1 cellular context compared by ENCODE assay signal in the genomic region with DNA sequence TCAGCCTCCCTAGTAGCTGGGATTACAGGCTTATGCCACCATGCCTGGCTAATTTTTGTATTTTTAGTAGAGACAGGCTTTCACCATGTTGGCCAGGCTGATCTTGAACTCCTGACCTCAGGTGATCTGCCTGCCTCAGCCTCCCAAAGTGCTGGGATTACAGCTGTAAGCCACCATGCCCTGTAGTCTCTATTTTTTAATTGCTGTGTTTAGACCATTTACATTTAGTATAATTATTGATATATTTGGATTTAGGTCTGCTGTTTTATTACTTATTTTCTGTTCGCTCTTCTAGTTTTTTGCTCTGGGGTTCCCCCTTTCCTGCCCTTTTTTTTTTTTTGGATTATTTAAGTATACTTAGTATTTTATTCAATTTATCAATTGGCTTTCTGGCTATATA. TPM values are rescaled to one million over a fixed set of nuclear protein-coding genes. Genes with fewer than 3 reads are reported as not detected.
"Had no signal": no experiment of that assay in that cellular context is flagged by ENCODE, and none has a peak within 500 bp of the region (broad histone marks: within the 10 kb centered on the region; RNA-seq: fewer than 3 reads in every experiment).

No MANE protein-coding gene starts in this region.

RNA-seq across cellular contexts. Expression of gene PTPN3, which starts 46.8 kb away (rescaled TPM):
- total RNA-seq: endothelial cell of umbilical vein had no signal
